30 cellular contexts compared by ENCODE assay signal in genomic region chr6:112215901-112216300, GRCh38. TPM values are rescaled to one million over a fixed set of nuclear protein-coding genes. Genes with fewer than 3 reads are reported as not detected.
DNase-seq lines count a peak whose midpoint lies in the region; ATAC-seq and TF ChIP-seq lines count a peak whose summit lies in the region.
"Had no signal": no experiment of that assay in that cellular context is flagged by ENCODE, and none has a peak within 500 bp of the region (broad histone marks: within the 10 kb centered on the region; RNA-seq: fewer than 3 reads in every experiment).

No MANE protein-coding gene starts in this region.

- H2AFZ ChIP-seq in osteoblast (ENCODE audit: low read length) = no peak overlapping the region

- H4K20me1 ChIP-seq in BLaER1 = no peaks in the 10 kb centered on the region
- no peaks in the 10 kb centered on the region for H4K20me1 ChIP-seq in osteoblast (ENCODE audit: insufficient read depth, low read length)

- no peak for TF ChIP-seq CTCF in osteoblast (IDR thresholded peaks at IDR 0.05; ENCODE audit: extremely low read depth, low read depth, low read length)

- H3K9me3 ChIP-seq in BLaER1 = no peaks in the 10 kb centered on the region
- no peaks in the 10 kb centered on the region for H3K9me3 ChIP-seq in adipocyte (ENCODE audit: control insufficient read depth, low read length)
- H3K9me3 ChIP-seq in osteoblast (ENCODE audit: low read depth, low read length) = no peaks in the 10 kb centered on the region
- H3K9me3 ChIP-seq: BE2C, esophagus squamous epithelium, ovary, testis, uterus had no signal

- H3K4me1 ChIP-seq in BLaER1 (no peaks in the 10 kb centered on the region; the same call in 1 of the 2 replicates), adipocyte (ENCODE audit: control insufficient read depth, insufficient read depth, low read length) (peaks cover 77% of the 10 kb centered on the region), osteoblast (ENCODE audit: insufficient read depth, low read length) (peaks cover 58% of the 10 kb centered on the region)

- no peak for ATAC-seq in HG03139 (IDR thresholded peaks at IDR 0.05; ENCODE audit: unreplicated experiment)
- ATAC-seq: activated CD8-positive, alpha-beta T cell treated with anti-CD3 and anti-CD28 coated beads, Interleukin-2, amount 10 ng/mL, durations not matched to agents 7 days and 5 days; K562; natural killer cell treated with Interleukin-12 subunit alpha and Interleukin-12 subunit beta and Interleukin-15 and Interleukin-18, amount 100 ng/mL, for 72 hours; Right ventricle myocardium inferior had no signal

- no peaks in the 10 kb centered on the region for H3K27me3 ChIP-seq in BLaER1
- no peaks in the 10 kb centered on the region for H3K27me3 ChIP-seq in adipocyte (replicated peaks; ENCODE audit: control insufficient read depth, insufficient read depth, low read length)
- H3K27me3 ChIP-seq in osteoblast (ENCODE audit: insufficient read depth, low read length) = no peaks in the 10 kb centered on the region
- H3K27me3 ChIP-seq: BE2C, esophagus squamous epithelium, ovary, testis, uterus had no signal

- peaks cover 21% of the 10 kb centered on the region for H3K79me2 ChIP-seq in osteoblast (ENCODE audit: insufficient read depth, low read length)

- peak; percentile 39 for DNase-seq in HS-5 (ENCODE audit: low read depth)
- DNase-seq in adipocyte (ENCODE audit: low read depth) = no peak
- DNase-seq in osteoblast (ENCODE audit: insufficient read length, low spot score, missing footprints) = no peak
- DNase-seq in effector CD4-positive, alpha-beta T cell = no peak
- no peak for DNase-seq in NCI-H510A treated with DMSO at 0.1 percent for 48 hours (lab: John Stamatoyannopoulos, UW)
- no peak for DNase-seq in SIG-M5 treated with dmso at 0.1 percent for 504 hours (lab: John Stamatoyannopoulos, UW; ENCODE audit: unreplicated experiment)
- DNase-seq: activated CD4-positive, alpha-beta T cell treated with anti-CD3 and anti-CD28 coated beads for 4 hours; activated CD8-positive, alpha-beta T cell treated with anti-CD3 and anti-CD28 coated beads, Interleukin-2, amount 10 ng/mL, durations not matched to agents 7 days and 5 days; activated naive CD4-positive, alpha-beta T cell treated with anti-CD3 and anti-CD28 coated beads for 36 hours; BE2C; cerebellar nuclear complex; DMS79; esophagus squamous epithelium; NCI-H1105; NCI-H1930; NCI-H524 treated with DMSO at 0.1 percent for 48 hours; NK-92 treated with Interleukin-12 subunit alpha and Interleukin-12 subunit beta, amount 100 ng/mL, for 24 hours; ovary; stimulated activated naive CD4-positive, alpha-beta T cell treated with Interleukin-2 at 50 U/mL for 16 hours; T-helper 9 cell; testis; uterus; WERI-Rb-1 had no signal

- no peak overlapping the region for H3K27ac ChIP-seq in BLaER1
- H3K27ac ChIP-seq in osteoblast (ENCODE audit: low read depth, low read length) = peak overlapping the region; percentile 80
- H3K27ac ChIP-seq: ovary, testis, WERI-Rb-1 had no signal

- H3K4me3 ChIP-seq in BLaER1 (no peak overlapping the region), adipocyte (ENCODE audit: low read length) (peak overlapping the region; percentile 25), osteoblast (ENCODE audit: insufficient read depth, low read length) (no peak overlapping the region)
- H3K4me3 ChIP-seq: esophagus squamous epithelium, K562, lung, ovary, smooth muscle cell, testis, uterus had no signal

- H3K4me2 ChIP-seq in BLaER1 (0 out of 2 replicates have a peak overlapping the region, but pooled peaks have one; percentile 6), osteoblast (ENCODE audit: insufficient read depth, low read length) (peak overlapping the region; percentile 51)

- H3K36me3 ChIP-seq in BLaER1 = no peaks in the 10 kb centered on the region
- H3K36me3 ChIP-seq in adipocyte (ENCODE audit: control insufficient read depth, insufficient read depth, low read length, severe bottlenecking) = peaks cover 55% of the 10 kb centered on the region
- peaks cover 47% of the 10 kb centered on the region for H3K36me3 ChIP-seq in osteoblast (ENCODE audit: insufficient read depth, low read length)
- H3K36me3 ChIP-seq: BE2C, ovary, uterus, WERI-Rb-1 had no signal

- H3K9ac ChIP-seq in BLaER1 = no peak overlapping the region
- H3K9ac ChIP-seq in adipocyte (ENCODE audit: low read length) = no peak overlapping the region

RNA-seq across cellular contexts. Expression of gene LAMA4, which starts 38.5 kb away (rescaled TPM):
- total RNA-seq in osteoblast = 260 and 456 TPM in 2 replicates
- total RNA-seq: activated CD8-positive, alpha-beta T cell treated with anti-CD3 and anti-CD28 coated beads, Interleukin-2, amount 10 ng/mL, durations not matched to agents 7 days and 5 days; activated naive CD4-positive, alpha-beta T cell treated with anti-CD3 and anti-CD28 coated beads for 36 hours; natural killer cell treated with Interleukin-12 subunit alpha and Interleukin-12 subunit beta and Interleukin-15 and Interleukin-18, amount 100 ng/mL, for 72 hours had no signal
